ENCODE assay signal across 15 cellular contexts in the genomic region with DNA sequence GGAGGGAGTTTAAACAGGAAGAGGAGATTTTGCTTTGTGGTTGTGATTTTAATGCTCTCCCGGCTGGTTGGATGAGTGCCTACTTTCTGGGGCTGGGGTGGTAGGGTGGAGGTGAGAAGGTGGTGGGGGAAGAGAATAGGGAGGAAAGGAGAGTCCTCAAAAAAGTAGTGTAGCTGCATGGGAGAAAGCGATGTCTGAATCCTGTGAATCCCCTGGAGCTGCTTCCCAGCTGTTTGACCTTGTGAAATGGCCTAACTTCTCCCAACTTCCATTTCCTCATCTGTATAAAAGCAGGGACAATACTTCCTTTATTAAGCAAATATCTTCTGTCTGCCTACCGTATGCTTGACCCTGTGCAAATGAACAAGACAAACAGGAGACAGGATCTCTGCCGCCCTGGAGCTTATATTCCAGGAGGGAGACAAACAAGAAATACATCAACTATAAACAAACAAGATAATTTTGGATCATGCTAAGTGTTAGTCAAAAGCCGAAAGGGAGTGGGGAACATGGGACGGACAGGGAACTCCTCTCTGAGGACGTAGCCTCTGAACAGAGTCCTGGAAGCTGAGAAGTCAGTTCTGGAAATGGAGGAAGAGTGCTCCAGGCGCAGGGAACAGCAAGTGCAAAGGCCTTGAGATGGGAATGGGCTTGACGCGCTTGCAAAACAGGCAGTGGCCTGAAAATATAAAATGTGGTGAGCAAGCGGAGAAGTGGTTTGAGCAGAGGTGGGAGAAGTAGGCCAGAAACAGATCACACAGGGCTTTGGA.
DNase-seq lines count a peak whose midpoint lies in the region; ATAC-seq and TF ChIP-seq lines count a peak whose summit lies in the region.
"Had no signal": no experiment of that assay in that cellular context is flagged by ENCODE, and none has a peak within 500 bp of the region (broad histone marks: within the 10 kb centered on the region; RNA-seq: fewer than 3 reads in every experiment).

No MANE protein-coding gene starts in this region.

- H3K4me2 ChIP-seq in BLaER1: peak overlapping the region; percentile 85

- H3K9me3 ChIP-seq in BLaER1 (no peaks in the 10 kb centered on the region), HAP-1 (no peaks in the 10 kb centered on the region), colonic mucosa (no peaks in the 10 kb centered on the region), muscle layer of duodenum (ENCODE audit: control insufficient read depth in 1 of 2, low read length in 2 of 2) (no peaks in the 10 kb centered on the region), tibial artery (no peaks in the 10 kb centered on the region)
- H3K9me3 ChIP-seq: MG63, pancreas had no signal

- H3K27me3 ChIP-seq in BLaER1: no peaks in the 10 kb centered on the region
- H3K27me3 ChIP-seq in HAP-1 (ENCODE audit: low read depth): no peaks in the 10 kb centered on the region
- H3K27me3 ChIP-seq in colonic mucosa: no peaks in the 10 kb centered on the region
- H3K27me3 ChIP-seq in muscle layer of duodenum (ENCODE audit: low read depth, low read length): no peaks in the 10 kb centered on the region
- no peaks in the 10 kb centered on the region for H3K27me3 ChIP-seq in tibial artery
- H3K27me3 ChIP-seq: MG63, pancreas had no signal

- H3K4me3 Mint-ChIP-seq in effector memory CD8-positive, alpha-beta T cell: no peak overlapping the region
- H3K4me3 Mint-ChIP-seq: activated naive CD8-positive, alpha-beta T cell; dendritic cell treated with granulocyte-macrophage colony-stimulating factor and Interleukin-4, amounts not matched to agents 40 ng/mL and 50 ng/mL, for 4 days had no signal

- peaks cover 4 to 16% of the 10 kb centered on the region in 2 donors for H3K27me3 Mint-ChIP-seq in effector memory CD8-positive, alpha-beta T cell
- H3K27me3 Mint-ChIP-seq: activated naive CD8-positive, alpha-beta T cell had no signal

- H3K27ac ChIP-seq in BLaER1: peak overlapping the region; percentile 74
- peak overlapping the region; percentile 34 for H3K27ac ChIP-seq in colonic mucosa
- H3K27ac ChIP-seq in muscle layer of duodenum (ENCODE audit: low read length): peak overlapping the region; percentile 27
- H3K27ac ChIP-seq in tibial artery: no peak overlapping the region
- H3K27ac ChIP-seq: foreskin keratinocyte had no signal

- in situ Hi-C loops in HAP-1 (cut with MboI; ENCODE audit: low sequenced_read_pairs): no loop called here

- no peaks in the 10 kb centered on the region for H4K20me1 ChIP-seq in BLaER1

- H3K9me3 Mint-ChIP-seq in effector memory CD8-positive, alpha-beta T cell: no peaks in the 10 kb centered on the region
- H3K9me3 Mint-ChIP-seq: dendritic cell treated with granulocyte-macrophage colony-stimulating factor and Interleukin-4, amounts not matched to agents 40 ng/mL and 50 ng/mL, for 4 days had no signal

- peaks cover 57% of the 10 kb centered on the region for H3K4me1 ChIP-seq in BLaER1
- peaks cover 15% of the 10 kb centered on the region for H3K4me1 ChIP-seq in HAP-1
- peaks cover 14% of the 10 kb centered on the region for H3K4me1 ChIP-seq in colonic mucosa
- H3K4me1 ChIP-seq in muscle layer of duodenum (ENCODE audit: control insufficient read depth in 1 of 2, insufficient read depth in 2 of 2, low read length in 2 of 2): peaks cover 0 to 8% of the 10 kb centered on the region in 2 donors
- H3K4me1 ChIP-seq in tibial artery: peaks cover 0 to 18% (median 14%) of the 10 kb centered on the region in 4 donors

- H3K36me3 ChIP-seq in BLaER1: no peaks in the 10 kb centered on the region
- no peaks in the 10 kb centered on the region for H3K36me3 ChIP-seq in HAP-1 (replicated peaks)
- H3K36me3 ChIP-seq in colonic mucosa: no peaks in the 10 kb centered on the region
- H3K36me3 ChIP-seq in muscle layer of duodenum (ENCODE audit: control insufficient read depth in 1 of 2, insufficient read depth in 2 of 2, low read length in 2 of 2): no peaks in the 10 kb centered on the region
- H3K36me3 ChIP-seq in tibial artery: no peaks in the 10 kb centered on the region
- H3K36me3 ChIP-seq: MG63, pancreas had no signal

- TF ChIP-seq CTCF in colonic mucosa (IDR thresholded peaks at IDR 0.05) (no peak), tibial artery (IDR thresholded peaks at IDR 0.05) (no peak)

- H3K4me1 Mint-ChIP-seq in effector memory CD8-positive, alpha-beta T cell (ENCODE audit: low read depth in 2 of 2): peaks cover 11 to 14% of the 10 kb centered on the region in 2 donors

- H3K36me3 Mint-ChIP-seq in effector memory CD8-positive, alpha-beta T cell (ENCODE audit: insufficient read depth): peaks cover 5% of the 10 kb centered on the region

- intact Hi-C loops in colonic mucosa (cut with DNase I) (no loop called here), tibial artery (cut with DNase I; ENCODE audit: low total_unique reads) (no loop called here)

- DNase-seq in HAP-1 (ENCODE audit: low spot score in 2 of 2) (peak; percentile 48 to 80), colonic mucosa (peak; percentile 25), GF-D8 (lab: John Stamatoyannopoulos, UW) (no peak), tibial artery (no peak), NCI-H187 (lab: John Stamatoyannopoulos, UW) (no peak)
- no peak for DNase-seq in effector memory CD8-positive, alpha-beta T cell
- DNase-seq: foreskin keratinocyte; MG63; NCI-H345; pancreas; stimulated activated CD4-positive, alpha-beta T cell treated with anti-CD3 and anti-CD28 coated beads, Interleukin-1b, Interleukin-23, amount 100 ng/mL, for 48 hours had no signal

- H3K27ac Mint-ChIP-seq in effector memory CD8-positive, alpha-beta T cell: no peak overlapping the region
- H3K27ac Mint-ChIP-seq: activated naive CD8-positive, alpha-beta T cell had no signal

- ATAC-seq in effector memory CD8-positive, alpha-beta T cell (replicated peaks): no peak
- ATAC-seq: foreskin keratinocyte had no signal

- H3K9ac ChIP-seq in BLaER1 (peak overlapping the region; percentile 5; the same call in 1 of the 2 replicates), colonic mucosa (ENCODE audit: low read depth in 2 of 2, low read length in 2 of 2) (no peak overlapping the region)

- H3K4me3 ChIP-seq in BLaER1: no peak overlapping the region
- no peak overlapping the region for H3K4me3 ChIP-seq in HAP-1
- no peak overlapping the region for H3K4me3 ChIP-seq in colonic mucosa
- no peak overlapping the region for H3K4me3 ChIP-seq in muscle layer of duodenum (ENCODE audit: low read depth in 1 of 2, low read length in 2 of 2)
- no peak overlapping the region for H3K4me3 ChIP-seq in tibial artery
- H3K4me3 ChIP-seq: MG63, pancreas had no signal

Comparison
In these comparisons a context has a peak if more than half of its experiments do, and no peak if none do; other contexts are left out.
1. H3K27ac ChIP-seq: peak in BLaER1 (single experiment), colonic mucosa (single experiment) and muscle layer of duodenum (single experiment); none in tibial artery (0 of 2).
2. DNase-seq: peak in HAP-1 (2 of 2) and colonic mucosa (single experiment); none in GF-D8 (single experiment), tibial artery (0 of 2), NCI-H187 (0 of 2) and effector memory CD8-positive, alpha-beta T cell (0 of 3).